11 cellular contexts compared by ENCODE assay signal in genomic region chr16:73049051-73049910, GRCh38. TPM values are rescaled to one million over a fixed set of nuclear protein-coding genes. Genes with fewer than 3 reads are reported as not detected.
DNase-seq lines count a peak whose midpoint lies in the region; ATAC-seq and TF ChIP-seq lines count a peak whose summit lies in the region.
"Had no signal": no experiment of that assay in that cellular context is flagged by ENCODE, and none has a peak within 500 bp of the region (broad histone marks: within the 10 kb centered on the region; RNA-seq: fewer than 3 reads in every experiment).

No MANE protein-coding gene starts in this region.

- no peaks in the 10 kb centered on the region for H3K36me3 Mint-ChIP-seq in neural progenitor cell

- H3K4me3 ChIP-seq in BE2C (ENCODE audit: low read depth, low read length) (peak overlapping the region; percentile 60), OCI-LY3 (ENCODE audit: low read length) (peak overlapping the region; percentile 94), esophagus (ENCODE audit: low read depth in 1 of 2, low read length in 2 of 2) (no peak overlapping the region), neural progenitor cell (peak overlapping the region; percentile 62)
- H3K4me3 ChIP-seq: K562 had no signal

- H4K20me1 ChIP-seq in OCI-LY3 (ENCODE audit: insufficient read depth, low read length) = peaks cover 13% of the 10 kb centered on the region; the same call in 1 of the 2 replicates
- H4K20me1 ChIP-seq in neural progenitor cell (ENCODE audit: low read depth) = peaks cover 93% of the 10 kb centered on the region

- no peak for DNase-seq in BE2C
- no peak for DNase-seq in neural progenitor cell (ENCODE audit: low spot score)
- DNase-seq in HCEC 1CT = no peak
- DNase-seq in putamen (ENCODE audit: low spot score) = no peak
- DNase-seq: GDM1, midbrain had no signal

- TF ChIP-seq CTCF in BE2C (IDR thresholded peaks at IDR 0.05; ENCODE audit: low read depth, low read length) (no peak), OCI-LY3 (IDR thresholded peaks at IDR 0.05; ENCODE audit: low read depth, low read length) (no peak), neural progenitor cell (IDR thresholded peaks at IDR 0.05) (no peak)

- peaks cover 19% of the 10 kb centered on the region for H3K79me2 ChIP-seq in OCI-LY3 (ENCODE audit: low read length)
- H3K79me2 ChIP-seq in neural progenitor cell (ENCODE audit: low read depth) = peaks cover 6% of the 10 kb centered on the region

- WGBS in esophagus, 2 donors = 86 to 87% methylated on average over 13 of the region's 13 CpGs

- H3K4me1 ChIP-seq in BE2C (peaks cover 65% of the 10 kb centered on the region), OCI-LY3 (ENCODE audit: low read length) (peaks cover 44% of the 10 kb centered on the region), esophagus (ENCODE audit: control insufficient read depth in 2 of 2, insufficient read depth in 2 of 2, low read length in 1 of 2) (peaks cover 2 to 3% of the 10 kb centered on the region in 2 donors), neural progenitor cell (peaks cover 56% of the 10 kb centered on the region)

- H3K9me3 ChIP-seq in BE2C = no peaks in the 10 kb centered on the region
- no peaks in the 10 kb centered on the region for H3K9me3 ChIP-seq in OCI-LY3 (ENCODE audit: insufficient read depth, low read length)
- H3K9me3 ChIP-seq in esophagus (ENCODE audit: control insufficient read depth in 2 of 2, insufficient read depth in 1 of 2, low read depth in 1 of 2, low read length in 1 of 2) = no peaks in the 10 kb centered on the region
- no peaks in the 10 kb centered on the region for H3K9me3 ChIP-seq in neural progenitor cell (ENCODE audit: low read depth)

- peak overlapping the region; percentile 70 for H3K27ac Mint-ChIP-seq in neural progenitor cell

- H2AFZ ChIP-seq in OCI-LY3 (ENCODE audit: low read depth, low read length) (no peak overlapping the region), neural progenitor cell (replicated peaks) (no peak overlapping the region)

- H3K36me3 ChIP-seq in BE2C (no peaks in the 10 kb centered on the region), OCI-LY3 (replicated peaks; ENCODE audit: low read depth, low read length) (no peaks in the 10 kb centered on the region), esophagus (ENCODE audit: control insufficient read depth in 2 of 2, insufficient read depth in 2 of 2, low read length in 1 of 2) (no peaks in the 10 kb centered on the region), neural progenitor cell (no peaks in the 10 kb centered on the region)

- H3K27ac ChIP-seq in OCI-LY3 (ENCODE audit: low read length) = no peak overlapping the region
- H3K27ac ChIP-seq in esophagus (ENCODE audit: low read depth in 2 of 2, low read length in 1 of 2) = peak overlapping the region; percentile 61 to 75
- no peak overlapping the region for H3K27ac ChIP-seq in neural progenitor cell

- H3F3A ChIP-seq in neural progenitor cell (ENCODE audit: low read depth) = peaks cover 59% of the 10 kb centered on the region

- H3K27me3 ChIP-seq in BE2C (no peaks in the 10 kb centered on the region), OCI-LY3 (ENCODE audit: low read depth, low read length) (no peaks in the 10 kb centered on the region; the same call in 1 of the 2 replicates), esophagus (ENCODE audit: control insufficient read depth in 1 of 2, insufficient read depth in 2 of 2, low read length in 2 of 2) (no peaks in the 10 kb centered on the region), neural progenitor cell (peaks cover 100% of the 10 kb centered on the region)

- H3K4me2 ChIP-seq in OCI-LY3 (ENCODE audit: low read length) (peak overlapping the region; percentile 99), neural progenitor cell (peak overlapping the region; percentile 91)

- peaks cover 7% of the 10 kb centered on the region for H3K27me3 Mint-ChIP-seq in neural progenitor cell (ENCODE audit: insufficient read depth, low read depth)

- peak overlapping the region; percentile 77 for H3K4me3 Mint-ChIP-seq in neural progenitor cell

- H3K9ac ChIP-seq in OCI-LY3 (ENCODE audit: low read length) (peak overlapping the region; percentile 89), neural progenitor cell (no peak overlapping the region)

- no peak for ATAC-seq in GM19351 (IDR thresholded peaks at IDR 0.05; ENCODE audit: unreplicated experiment)
- ATAC-seq in GM21723 (IDR thresholded peaks at IDR 0.05; ENCODE audit: unreplicated experiment) = no peak
- ATAC-seq: K562 had no signal

- peaks cover 31% of the 10 kb centered on the region for H3K4me1 Mint-ChIP-seq in neural progenitor cell

- H3K9me3 Mint-ChIP-seq in neural progenitor cell = no peaks in the 10 kb centered on the region

RNA-seq across cellular contexts. Expression of gene ZFHX3, which starts 1.4 kb away (rescaled TPM):
- 14.5 TPM for polyA plus RNA-seq in BE2C (2012; ENCODE audit: insufficient read depth, insufficient read length, low read depth)
- 1 to 10 TPM in 1 of 2 donors, under 1 TPM in 1; 0.62 to 1.1 TPM for polyA plus RNA-seq in esophagus
- total RNA-seq in neural progenitor cell (ENCODE audit: low replicate concordance) = 1.5 and 2.4 TPM in 2 replicates

Comparison
In these comparisons a context has a peak if more than half of its experiments do, and no peak if none do; other contexts are left out.
1. H3K4me3 ChIP-seq: peak in BE2C (single experiment), OCI-LY3 (single experiment) and neural progenitor cell (single experiment); none in esophagus (0 of 2).
2. H3K27ac ChIP-seq: peak in esophagus (2 of 2); none in OCI-LY3 (single experiment) and neural progenitor cell (single experiment).